ENCODE assay signal across 8 cellular contexts in genomic region chr11:73597956-73598718, GRCh38. TPM values are rescaled to one million over a fixed set of nuclear protein-coding genes. Genes with fewer than 3 reads are reported as not detected.
DNase-seq lines count a peak whose midpoint lies in the region; ATAC-seq, FAIRE-seq and TF ChIP-seq lines count a peak whose summit lies in the region.

TSS of gene FAM168A (minus strand) at chr11:73598112. CDS start at chr11:73468474, 129,638 bp downstream.

- DNase-seq in BE2C (peak; percentile 98), NCI-H510A treated with DMSO at 0.1 percent for 48 hours (lab: John Stamatoyannopoulos, UW) (peak; percentile 92), chondrocyte (ENCODE audit: low spot score) (peak; percentile 95), kidney (peak; percentile 99)
- peak; percentile 87 to 91 for DNase-seq in activated CD4-positive, alpha-beta T cell treated with anti-CD3 and anti-CD28 coated beads for 24 hours (ENCODE audit: low read depth in 2 of 2)
- DNase-seq in stimulated activated CD4-positive, alpha-beta T cell treated with anti-CD3 and anti-CD28 coated beads, Interleukin-15, amount 100 ng/mL, for 24 hours = peak; percentile 95

- peaks cover 3% of the 10 kb centered on the region; the same call in 1 of the 2 replicates for H3K4me1 ChIP-seq in BE2C
- peaks cover 0 to 9% of the 10 kb centered on the region in 2 donors for H3K4me1 ChIP-seq in kidney (ENCODE audit: control insufficient read depth in 1 of 2, insufficient read depth in 1 of 2, low read depth in 1 of 2, low read length in 2 of 2)

- no peaks in the 10 kb centered on the region for H3K9me3 ChIP-seq in BE2C
- H3K9me3 ChIP-seq in kidney (ENCODE audit: control insufficient read depth in 1 of 2, low read length in 2 of 2) = no peaks in the 10 kb centered on the region

- no peaks in the 10 kb centered on the region for H3K36me3 Mint-ChIP-seq in chondrocyte (ENCODE audit: low read depth)

- intact Hi-C loops in kidney (cut with DNase I) = no loop called here

- no peaks in the 10 kb centered on the region for H3K9me3 Mint-ChIP-seq in chondrocyte (ENCODE audit: low read depth)

- TF ChIP-seq POLR2A in GM19193 (IDR thresholded peaks at IDR 0.05; ENCODE audit: extremely low read depth, insufficient read depth, insufficient read length) = peak; percentile 71

- H3K27ac ChIP-seq in kidney (ENCODE audit: low read depth in 2 of 2, low read length in 2 of 2) = peak within 1 kb of the TSS; percentile 58 to 87

- peak within 1 kb of the TSS; percentile 91 for H3K4me3 ChIP-seq in BE2C (ENCODE audit: low read depth, low read length)
- H3K4me3 ChIP-seq in kidney (ENCODE audit: low read length in 2 of 2) = peak within 1 kb of the TSS; percentile 91 to 92

- FAIRE-seq in kidney (lab: Jason Lieb, UNC) = no peak

- peak within 1 kb of the TSS; percentile 63 to 80 for H3K9ac ChIP-seq in kidney (ENCODE audit: low read length in 2 of 2)

- H3K36me3 ChIP-seq in BE2C = no peaks in the 10 kb centered on the region
- H3K36me3 ChIP-seq in kidney (ENCODE audit: control insufficient read depth in 1 of 2, insufficient read depth in 2 of 2, low read length in 2 of 2) = no peaks in the 10 kb centered on the region

- peak within 1 kb of the TSS; percentile 93 for H3K4me3 Mint-ChIP-seq in chondrocyte (ENCODE audit: unreplicated experiment)

- TF ChIP-seq CTCF in BE2C (IDR thresholded peaks at IDR 0.05; ENCODE audit: low read depth, low read length) = peak; percentile 12; the same call in 1 of the 2 replicates
- TF ChIP-seq CTCF in chondrocyte (IDR thresholded peaks at IDR 0.05) = peak; percentile 62
- TF ChIP-seq CTCF in kidney (IDR thresholded peaks at IDR 0.05; ENCODE audit: borderline replicate concordance, extremely low read depth, insufficient read depth) = peak; percentile 13

- peak; percentile 92 for ATAC-seq in HG03439 (IDR thresholded peaks at IDR 0.05; ENCODE audit: unreplicated experiment)

- H3K27me3 ChIP-seq in BE2C = no peaks in the 10 kb centered on the region

- H3K27ac Mint-ChIP-seq in chondrocyte (ENCODE audit: unreplicated experiment) = peak within 1 kb of the TSS; percentile 88

- H3K27me3 Mint-ChIP-seq in chondrocyte (ENCODE audit: low read depth) = no peaks in the 10 kb centered on the region

- H3K4me1 Mint-ChIP-seq in chondrocyte (ENCODE audit: low read depth) = peaks cover 46% of the 10 kb centered on the region

RNA-seq across cellular contexts. Expression of gene FAM168A, which starts in this region (rescaled TPM):
- polyA plus RNA-seq in BE2C (2012; ENCODE audit: insufficient read depth, insufficient read length, low read depth) = 32.2 TPM
- total RNA-seq in chondrocyte (53.7 to 62.4 TPM (median 58.0 TPM) in 3 replicates), kidney (38.1 TPM)
- 8.9 TPM for polyA plus RNA-seq in kidney (ENCODE audit: insufficient read depth, low read depth, low replicate concordance)

Comparison
In these comparisons a context has a peak if more than half of its experiments do, and no peak if none do; other contexts are left out.
1. Peak in every context shown above with its lines: DNase-seq, ATAC-seq, H3K4me3 ChIP-seq and H3K27ac ChIP-seq.
2. CTCF ChIP-seq: peak in every context shown above with its lines; median percentile 62 in chondrocyte; 13 in kidney; 12 in BE2C.